ENCODE assay signal across 1 cellular context in genomic region chr11:112100457-112100856, GRCh38.
TF ChIP-seq lines count a peak whose summit lies in the region.

No MANE protein-coding gene starts in this region.

TF ChIP-seq in HepG2, 621 proteins besides CTCF, POLR2A, EP300 and RAD21:
- TF ChIP-seq MAFK (conservative IDR thresholded peaks at IDR 0.05 in 1 of 2, IDR thresholded peaks at IDR 0.05 in 1 of 2; ENCODE audit: low read length in 2 of 2) (peak; percentile 54 to 71), NR2F2 (IDR thresholded peaks at IDR 0.05; ENCODE audit: borderline replicate concordance, low read depth) (no peak), MAFF (IDR thresholded peaks at IDR 0.05; ENCODE audit: low read depth, low read length) (peak; percentile 64)
- TF ChIP-seq, protein P1, sequence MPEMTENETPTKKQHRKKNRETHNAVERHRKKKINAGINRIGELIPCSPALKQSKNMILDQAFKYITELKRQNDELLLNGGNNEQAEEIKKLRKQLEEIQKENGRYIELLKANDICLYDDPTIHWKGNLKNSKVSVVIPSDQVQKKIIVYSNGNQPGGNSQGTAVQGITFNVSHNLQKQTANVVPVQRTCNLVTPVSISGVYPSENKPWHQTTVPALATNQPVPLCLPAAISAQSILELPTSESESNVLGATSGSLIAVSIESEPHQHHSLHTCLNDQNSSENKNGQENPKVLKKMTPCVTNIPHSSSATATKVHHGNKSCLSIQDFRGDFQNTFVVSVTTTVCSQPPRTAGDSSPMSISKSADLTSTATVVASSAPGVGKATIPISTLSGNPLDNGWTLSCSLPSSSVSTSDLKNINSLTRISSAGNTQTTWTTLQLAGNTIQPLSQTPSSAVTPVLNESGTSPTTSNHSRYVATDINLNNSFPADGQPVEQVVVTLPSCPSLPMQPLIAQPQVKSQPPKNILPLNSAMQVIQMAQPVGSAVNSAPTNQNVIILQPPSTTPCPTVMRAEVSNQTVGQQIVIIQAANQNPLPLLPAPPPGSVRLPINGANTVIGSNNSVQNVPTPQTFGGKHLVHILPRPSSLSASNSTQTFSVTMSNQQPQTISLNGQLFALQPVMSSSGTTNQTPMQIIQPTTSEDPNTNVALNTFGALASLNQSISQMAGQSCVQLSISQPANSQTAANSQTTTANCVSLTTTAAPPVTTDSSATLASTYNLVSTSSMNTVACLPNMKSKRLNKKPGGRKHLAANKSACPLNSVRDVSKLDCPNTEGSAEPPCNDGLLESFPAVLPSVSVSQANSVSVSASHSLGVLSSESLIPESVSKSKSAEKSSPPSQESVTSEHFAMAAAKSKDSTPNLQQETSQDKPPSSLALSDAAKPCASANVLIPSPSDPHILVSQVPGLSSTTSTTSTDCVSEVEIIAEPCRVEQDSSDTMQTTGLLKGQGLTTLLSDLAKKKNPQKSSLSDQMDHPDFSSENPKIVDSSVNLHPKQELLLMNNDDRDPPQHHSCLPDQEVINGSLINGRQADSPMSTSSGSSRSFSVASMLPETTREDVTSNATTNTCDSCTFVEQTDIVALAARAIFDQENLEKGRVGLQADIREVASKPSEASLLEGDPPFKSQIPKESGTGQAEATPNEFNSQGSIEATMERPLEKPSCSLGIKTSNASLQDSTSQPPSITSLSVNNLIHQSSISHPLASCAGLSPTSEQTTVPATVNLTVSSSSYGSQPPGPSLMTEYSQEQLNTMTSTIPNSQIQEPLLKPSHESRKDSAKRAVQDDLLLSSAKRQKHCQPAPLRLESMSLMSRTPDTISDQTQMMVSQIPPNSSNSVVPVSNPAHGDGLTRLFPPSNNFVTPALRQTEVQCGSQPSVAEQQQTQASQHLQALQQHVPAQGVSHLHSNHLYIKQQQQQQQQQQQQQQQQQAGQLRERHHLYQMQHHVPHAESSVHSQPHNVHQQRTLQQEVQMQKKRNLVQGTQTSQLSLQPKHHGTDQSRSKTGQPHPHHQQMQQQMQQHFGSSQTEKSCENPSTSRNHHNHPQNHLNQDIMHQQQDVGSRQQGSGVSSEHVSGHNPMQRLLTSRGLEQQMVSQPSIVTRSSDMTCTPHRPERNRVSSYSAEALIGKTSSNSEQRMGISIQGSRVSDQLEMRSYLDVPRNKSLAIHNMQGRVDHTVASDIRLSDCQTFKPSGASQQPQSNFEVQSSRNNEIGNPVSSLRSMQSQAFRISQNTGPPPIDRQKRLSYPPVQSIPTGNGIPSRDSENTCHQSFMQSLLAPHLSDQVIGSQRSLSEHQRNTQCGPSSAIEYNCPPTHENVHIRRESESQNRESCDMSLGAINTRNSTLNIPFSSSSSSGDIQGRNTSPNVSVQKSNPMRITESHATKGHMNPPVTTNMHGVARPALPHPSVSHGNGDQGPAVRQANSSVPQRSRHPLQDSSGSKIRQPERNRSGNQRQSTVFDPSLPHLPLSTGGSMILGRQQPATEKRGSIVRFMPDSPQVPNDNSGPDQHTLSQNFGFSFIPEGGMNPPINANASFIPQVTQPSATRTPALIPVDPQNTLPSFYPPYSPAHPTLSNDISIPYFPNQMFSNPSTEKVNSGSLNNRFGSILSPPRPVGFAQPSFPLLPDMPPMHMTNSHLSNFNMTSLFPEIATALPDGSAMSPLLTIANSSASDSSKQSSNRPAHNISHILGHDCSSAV (CRISPR knock-in tag; IDR thresholded peaks at IDR 0.05; ENCODE audit: borderline replicate concordance): no peak
